In genomic region chr17:7323731-7324437, GRCh38 we compare ENCODE assay signal across 7 cellular contexts. TPM values are rescaled to one million over a fixed set of nuclear protein-coding genes. Genes with fewer than 3 reads are reported as not detected.
DNase-seq lines count a peak whose midpoint lies in the region; TF ChIP-seq lines count a peak whose summit lies in the region.
"Had no signal": no experiment of that assay in that cellular context is flagged by ENCODE, and none has a peak within 500 bp of the region (broad histone marks: within the 10 kb centered on the region; RNA-seq: fewer than 3 reads in every experiment).

No MANE protein-coding gene starts in this region.

- peaks cover 14% of the 10 kb centered on the region for H3K4me1 Mint-ChIP-seq in activated T-helper 1 cell treated with anti-CD3 and anti-CD28 coated beads, Interleukin-12 subunit alpha, Interleukin-12 subunit beta, Interleukin-2, Interleukin-4 antibody, amounts not matched to agents 30 ng/mL and 10 ng/mL and 1 ng/mL, durations not matched to agents 14 hours and 24 hours and 36 hours (ENCODE audit: low read depth)

- no peak for TF ChIP-seq EP300 in transverse colon (IDR thresholded peaks at IDR 0.05; ENCODE audit: low read depth)

- peaks cover 21% of the 10 kb centered on the region for H3K36me3 Mint-ChIP-seq in activated T-helper 1 cell treated with anti-CD3 and anti-CD28 coated beads, Interleukin-12 subunit alpha, Interleukin-12 subunit beta, Interleukin-2, Interleukin-4 antibody, amounts not matched to agents 30 ng/mL and 10 ng/mL and 1 ng/mL, durations not matched to agents 14 hours and 24 hours and 36 hours (ENCODE audit: low read depth)

- TF ChIP-seq POLR2A in transverse colon (IDR thresholded peaks at IDR 0.05): no peak

- TF ChIP-seq CTCF in transverse colon (IDR thresholded peaks at IDR 0.05): peak; percentile 78 to 91 (median 87)

- no peaks in the 10 kb centered on the region for H3K27me3 Mint-ChIP-seq in activated T-helper 1 cell treated with anti-CD3 and anti-CD28 coated beads, Interleukin-12 subunit alpha, Interleukin-12 subunit beta, Interleukin-2, Interleukin-4 antibody, amounts not matched to agents 30 ng/mL and 10 ng/mL and 1 ng/mL, durations not matched to agents 14 hours and 24 hours and 36 hours (ENCODE audit: insufficient read depth)
- H3K27me3 Mint-ChIP-seq: activated naive CD8-positive, alpha-beta T cell had no signal

- H3K4me3 Mint-ChIP-seq in activated T-helper 1 cell treated with anti-CD3 and anti-CD28 coated beads, Interleukin-12 subunit alpha, Interleukin-12 subunit beta, Interleukin-2, Interleukin-4 antibody, amounts not matched to agents 30 ng/mL and 10 ng/mL and 1 ng/mL, durations not matched to agents 14 hours and 24 hours and 36 hours: no peak overlapping the region
- H3K4me3 Mint-ChIP-seq: activated naive CD8-positive, alpha-beta T cell had no signal

- in situ Hi-C loops in transverse colon (cut with MboI; ENCODE audit: low pct_ligation_motif_present in 1 of 4, low pct_unique_long_range_greater_than_20kb in 1 of 4, low sequenced_read_pairs in 3 of 4): no loop called here

- DNase-seq in HuH-7 (ENCODE audit: low spot score): peak; percentile 80
- DNase-seq in activated T-helper 1 cell treated with anti-CD3 and anti-CD28 coated beads, Interleukin-12 subunit alpha, Interleukin-12 subunit beta, Interleukin-2, Interleukin-4 antibody, amounts not matched to agents 30 ng/mL and 10 ng/mL and 1 ng/mL, durations not matched to agents 14 hours and 24 hours and 36 hours (ENCODE audit: low spot score): peak; percentile 62
- peak; percentile 64 for DNase-seq in left kidney (ENCODE audit: low read depth, low spot score)
- DNase-seq in transverse colon: peak; percentile 65
- DNase-seq in SKM-1 (lab: John Stamatoyannopoulos, UW; ENCODE audit: unreplicated experiment): no peak
- no peak for DNase-seq in SJCRH30

- no peaks in the 10 kb centered on the region for H3K9me3 Mint-ChIP-seq in activated T-helper 1 cell treated with anti-CD3 and anti-CD28 coated beads, Interleukin-12 subunit alpha, Interleukin-12 subunit beta, Interleukin-2, Interleukin-4 antibody, amounts not matched to agents 30 ng/mL and 10 ng/mL and 1 ng/mL, durations not matched to agents 14 hours and 24 hours and 36 hours

- no peak overlapping the region for H3K27ac ChIP-seq in transverse colon
- no peak overlapping the region for H3K27ac ChIP-seq in SJCRH30

- H3K27ac Mint-ChIP-seq in activated T-helper 1 cell treated with anti-CD3 and anti-CD28 coated beads, Interleukin-12 subunit alpha, Interleukin-12 subunit beta, Interleukin-2, Interleukin-4 antibody, amounts not matched to agents 30 ng/mL and 10 ng/mL and 1 ng/mL, durations not matched to agents 14 hours and 24 hours and 36 hours: no peak overlapping the region
- H3K27ac Mint-ChIP-seq: activated naive CD8-positive, alpha-beta T cell had no signal

- H3K4me1 ChIP-seq in transverse colon (peaks cover 3 to 12% (median 7%) of the 10 kb centered on the region in 4 donors), SJCRH30 (no peaks in the 10 kb centered on the region)

- H3K9me3 ChIP-seq in transverse colon (no peaks in the 10 kb centered on the region), SJCRH30 (replicated peaks) (no peaks in the 10 kb centered on the region)

- H3K4me3 ChIP-seq in transverse colon (no peak overlapping the region), SJCRH30 (no peak overlapping the region)

- intact Hi-C loops in activated T-helper 1 cell treated with anti-CD3 and anti-CD28 coated beads, Interleukin-12 subunit alpha, Interleukin-12 subunit beta, Interleukin-2, Interleukin-4 antibody, amounts not matched to agents 30 ng/mL and 10 ng/mL and 1 ng/mL, durations not matched to agents 14 hours and 24 hours and 36 hours (cut with micrococcal nuclease): loop anchor here (1.0 kb wide), 1 partner anchor 21 kb away; no protein-coding TSS in a partner anchor
- intact Hi-C loops in transverse colon (cut with DNase I; ENCODE audit: low total_unique reads): no loop called here

- no peaks in the 10 kb centered on the region for H3K27me3 ChIP-seq in transverse colon
- no peaks in the 10 kb centered on the region for H3K27me3 ChIP-seq in SJCRH30

- WGBS in transverse colon (ENCODE audit: low coverage in 1 of 2), 2 donors: 66% methylated on average over 39 of the region's 39 CpGs; no CpG with 5 or more reads in 1 of the 2 donors

- H3K36me3 ChIP-seq in transverse colon: peaks cover 0 to 23% (median 6%) of the 10 kb centered on the region in 4 donors
- no peaks in the 10 kb centered on the region for H3K36me3 ChIP-seq in SJCRH30

RNA-seq across cellular contexts. Expression of gene NEURL4, which starts 5.3 kb away (rescaled TPM):
- total RNA-seq in activated T-helper 1 cell treated with anti-CD3 and anti-CD28 coated beads, Interleukin-12 subunit alpha, Interleukin-12 subunit beta, Interleukin-2, Interleukin-4 antibody, amounts not matched to agents 30 ng/mL and 10 ng/mL and 1 ng/mL, durations not matched to agents 14 hours and 24 hours and 36 hours: 57.1 and 60.9 TPM in 2 replicates
- total RNA-seq in transverse colon: 100 to 1,000 TPM in 1 of 4 donors, 10 to 100 TPM in 3; 27.8 to 109 (median 35.0) TPM
- total RNA-seq in SJCRH30 (2014; rRNA removed; shearing (Covaris generic)): 18.7 and 19.7 TPM in 2 replicates

RNA-seq across cellular contexts. Expression of gene GPS2, which starts 8.7 kb away (rescaled TPM):
- total RNA-seq in activated T-helper 1 cell treated with anti-CD3 and anti-CD28 coated beads, Interleukin-12 subunit alpha, Interleukin-12 subunit beta, Interleukin-2, Interleukin-4 antibody, amounts not matched to agents 30 ng/mL and 10 ng/mL and 1 ng/mL, durations not matched to agents 14 hours and 24 hours and 36 hours: 52.3 and 59.0 TPM in 2 replicates
- total RNA-seq in transverse colon: 100 to 1,000 TPM in 3 of 4 donors, 10 to 100 TPM in 1; 96.5 to 578 (median 150) TPM
- 32.2 and 39.7 TPM in 2 replicates for total RNA-seq in SJCRH30 (2014; rRNA removed; shearing (Covaris generic))

RNA-seq across cellular contexts. Expression of gene ACAP1, which starts 12.4 kb away (rescaled TPM):
- total RNA-seq in activated T-helper 1 cell treated with anti-CD3 and anti-CD28 coated beads, Interleukin-12 subunit alpha, Interleukin-12 subunit beta, Interleukin-2, Interleukin-4 antibody, amounts not matched to agents 30 ng/mL and 10 ng/mL and 1 ng/mL, durations not matched to agents 14 hours and 24 hours and 36 hours: 260 and 266 TPM in 2 replicates
- 10 to 100 TPM in 2 of 4 donors, 1 to 10 TPM in 2; 4.8 to 21.0 (median 10.0) TPM for total RNA-seq in transverse colon
- total RNA-seq in SJCRH30 (2014; rRNA removed; shearing (Covaris generic)): 0.20 and 0.67 TPM in 2 replicates

RNA-seq across cellular contexts. Expression of gene EIF5A, which starts 16.5 kb away (rescaled TPM):
- 1,241 and 1,262 TPM in 2 replicates for total RNA-seq in activated T-helper 1 cell treated with anti-CD3 and anti-CD28 coated beads, Interleukin-12 subunit alpha, Interleukin-12 subunit beta, Interleukin-2, Interleukin-4 antibody, amounts not matched to agents 30 ng/mL and 10 ng/mL and 1 ng/mL, durations not matched to agents 14 hours and 24 hours and 36 hours
- 100 to 1,000 TPM in 3 of 4 donors, 10 to 100 TPM in 1; 91.3 to 188 (median 149) TPM for total RNA-seq in transverse colon
- total RNA-seq in SJCRH30 (2014; rRNA removed; shearing (Covaris generic)): 339 and 372 TPM in 2 replicates

RNA-seq across cellular contexts. Expression of gene KCTD11, which starts 28.1 kb away (rescaled TPM):
- 5.3 TPM in 2 replicates for total RNA-seq in activated T-helper 1 cell treated with anti-CD3 and anti-CD28 coated beads, Interleukin-12 subunit alpha, Interleukin-12 subunit beta, Interleukin-2, Interleukin-4 antibody, amounts not matched to agents 30 ng/mL and 10 ng/mL and 1 ng/mL, durations not matched to agents 14 hours and 24 hours and 36 hours
- total RNA-seq in transverse colon: 10 to 100 TPM in 1 of 4 donors, 1 to 10 TPM in 3; 1.2 to 10.8 (median 7.8) TPM
- 1.7 and 2.6 TPM in 2 replicates for total RNA-seq in SJCRH30 (2014; rRNA removed; shearing (Covaris generic))

Comparison
In these comparisons a context has a peak if more than half of its experiments do, and no peak if none do; other contexts are left out.
1. DNase-seq: peak in HuH-7 (single experiment), activated T-helper 1 cell treated with anti-CD3 and anti-CD28 coated beads, Interleukin-12 subunit alpha, Interleukin-12 subunit beta, Interleukin-2, Interleukin-4 antibody, amounts not matched to agents 30 ng/mL and 10 ng/mL and 1 ng/mL, durations not matched to agents 14 hours and 24 hours and 36 hours (single experiment), left kidney (single experiment) and transverse colon (single experiment); none in SKM-1 (single experiment) and SJCRH30 (0 of 2).
2. RNA of gene ACAP1, which starts 12.4 kb away (total RNA-seq): 260 to 266 TPM in activated T-helper 1 cell treated with anti-CD3 and anti-CD28 coated beads, Interleukin-12 subunit alpha, Interleukin-12 subunit beta, Interleukin-2, Interleukin-4 antibody, amounts not matched to agents 30 ng/mL and 10 ng/mL and 1 ng/mL, durations not matched to agents 14 hours and 24 hours and 36 hours; 4.8 to 21.0 TPM in transverse colon and 0.20 to 0.67 TPM in SJCRH30; every median in the first group is over 10 times any median in the second.